Comparison of ENCODE assay signal across 8 cellular contexts in genomic region chr9:6049798-6050197, GRCh38. TPM values are rescaled to one million over a fixed set of nuclear protein-coding genes. Genes with fewer than 3 reads are reported as not detected.
DNase-seq lines count a peak whose midpoint lies in the region; ATAC-seq lines count a peak whose summit lies in the region.

No MANE protein-coding gene starts in this region.

- H3K4me1 Mint-ChIP-seq in activated CD4-positive, alpha-beta T cell treated with anti-CD3 and anti-CD28 coated beads, Interleukin-2, amount 10 ng/mL, durations not matched to agents 24 days and 14 days: peaks cover 15% of the 10 kb centered on the region
- peaks cover 13% of the 10 kb centered on the region for H3K4me1 Mint-ChIP-seq in T-helper 17 cell

- intact Hi-C loops in activated CD4-positive, alpha-beta T cell treated with anti-CD3 and anti-CD28 coated beads, Interleukin-2, amount 10 ng/mL, durations not matched to agents 24 days and 14 days (cut with micrococcal nuclease): loop anchor here (1.0 to 5.0 kb wide), 2 partner anchors 163 to 252 kb away; no protein-coding TSS in a partner anchor

- no peaks in the 10 kb centered on the region for H3K9me3 ChIP-seq in T-helper 17 cell (ENCODE audit: control insufficient read depth, low read length, poor library complexity, severe bottlenecking)

- ATAC-seq in HG02678 (IDR thresholded peaks at IDR 0.05; ENCODE audit: unreplicated experiment): peak; percentile 46
- peak; percentile 56 for ATAC-seq in T-helper 17 cell

- no peaks in the 10 kb centered on the region for H3K9me3 Mint-ChIP-seq in activated CD4-positive, alpha-beta T cell treated with anti-CD3 and anti-CD28 coated beads, Interleukin-2, amount 10 ng/mL, durations not matched to agents 24 days and 14 days

- H3K4me3 Mint-ChIP-seq in activated CD4-positive, alpha-beta T cell treated with anti-CD3 and anti-CD28 coated beads, Interleukin-2, amount 10 ng/mL, durations not matched to agents 24 days and 14 days: no peak overlapping the region
- H3K4me3 Mint-ChIP-seq in T-helper 17 cell: no peak overlapping the region

- no peaks in the 10 kb centered on the region for H3K36me3 Mint-ChIP-seq in activated CD4-positive, alpha-beta T cell treated with anti-CD3 and anti-CD28 coated beads, Interleukin-2, amount 10 ng/mL, durations not matched to agents 24 days and 14 days (ENCODE audit: low read depth)
- H3K36me3 Mint-ChIP-seq in T-helper 17 cell (ENCODE audit: low read depth): peaks cover 5% of the 10 kb centered on the region

- H3K27me3 Mint-ChIP-seq in activated CD4-positive, alpha-beta T cell treated with anti-CD3 and anti-CD28 coated beads, Interleukin-2, amount 10 ng/mL, durations not matched to agents 24 days and 14 days: peaks cover 13% of the 10 kb centered on the region
- H3K27me3 Mint-ChIP-seq in T-helper 17 cell: peaks cover 25% of the 10 kb centered on the region

- H3K27ac Mint-ChIP-seq in activated CD4-positive, alpha-beta T cell treated with anti-CD3 and anti-CD28 coated beads, Interleukin-2, amount 10 ng/mL, durations not matched to agents 24 days and 14 days: peak overlapping the region; percentile 31
- no peak overlapping the region for H3K27ac Mint-ChIP-seq in T-helper 17 cell

- DNase-seq in activated CD4-positive, alpha-beta T cell treated with anti-CD3 and anti-CD28 coated beads, Interleukin-2, amount 10 ng/mL, durations not matched to agents 24 days and 14 days: peak; percentile 80
- no peak for DNase-seq in activated CD4-positive, alpha-beta T cell treated with anti-CD3 and anti-CD28 coated beads for 4 hours
- DNase-seq in T-helper 17 cell (no peak), iPS DF 19.7 (ENCODE audit: low read depth, low spot score) (peak; percentile 28), NCI-H1092 (lab: John Stamatoyannopoulos, UW) (no peak), NCI-H2029 (lab: John Stamatoyannopoulos, UW) (no peak), OCI-M2 (lab: John Stamatoyannopoulos, UW; ENCODE audit: unreplicated experiment) (no peak)

RNA-seq across cellular contexts. Expression of gene RANBP6, which starts 34.4 kb away (rescaled TPM):
- 20.5 and 21.3 TPM in 2 replicates for total RNA-seq in activated CD4-positive, alpha-beta T cell treated with anti-CD3 and anti-CD28 coated beads, Interleukin-2, amount 10 ng/mL, durations not matched to agents 24 days and 14 days
- 10 to 100 TPM; 30.4 to 32.2 TPM for total RNA-seq in T-helper 17 cell

Comparison
In these comparisons a context has a peak if more than half of its experiments do, and no peak if none do; other contexts are left out.
1. DNase-seq: peak in activated CD4-positive, alpha-beta T cell treated with anti-CD3 and anti-CD28 coated beads, Interleukin-2, amount 10 ng/mL, durations not matched to agents 24 days and 14 days (single experiment) and iPS DF 19.7 (single experiment); none in activated CD4-positive, alpha-beta T cell treated with anti-CD3 and anti-CD28 coated beads for 4 hours (0 of 2), T-helper 17 cell (0 of 3), NCI-H1092 (single experiment), NCI-H2029 (single experiment) and OCI-M2 (single experiment).